12 cellular contexts compared by ENCODE assay signal in genomic region chr3:88142094-88142624, GRCh38. TPM values are rescaled to one million over a fixed set of nuclear protein-coding genes. Genes with fewer than 3 reads are reported as not detected.
DNase-seq lines count a peak whose midpoint lies in the region; ATAC-seq and TF ChIP-seq lines count a peak whose summit lies in the region.
"Had no signal": no experiment of that assay in that cellular context is flagged by ENCODE, and none has a peak within 500 bp of the region (broad histone marks: within the 10 kb centered on the region; RNA-seq: fewer than 3 reads in every experiment).

No MANE protein-coding gene starts in this region.

- no peak for DNase-seq in activated naive CD8-positive, alpha-beta T cell treated with anti-CD3 and anti-CD28 coated beads, Interleukin-2, amount 50 U/mL, for 24 hours
- DNase-seq in activated naive CD8-positive, alpha-beta T cell treated with anti-CD3 and anti-CD28 coated beads for 36 hours: no peak
- DNase-seq in mammary epithelial cell (peak; percentile 58), stromal cell of bone marrow (ENCODE audit: low read depth) (peak; percentile 35), dedifferentiated amniotic fluid mesenchymal stem cell (ENCODE audit: extremely low spot score) (no peak)
- no peak for DNase-seq in natural killer cell treated with Interleukin-12 subunit alpha and Interleukin-12 subunit beta and Interleukin-15 and Interleukin-18, amount 100 ng/mL, for 72 hours (ENCODE audit: low spot score)
- no peak for DNase-seq in stimulated activated naive B cell treated with anti-CD40 and anti-IgM and Interleukin-4, amounts not matched to agents 10 μg/mL and 1 μg/mL and 100 μg/mL, for 72 hours
- DNase-seq: activated T-cell treated with anti-CD3 and anti-CD28 coated beads for 4 hours, H7, NCI-H510A, nucleus accumbens had no signal

- peaks cover 9% of the 10 kb centered on the region for H3K4me1 Mint-ChIP-seq in activated naive CD8-positive, alpha-beta T cell treated with anti-CD3 and anti-CD28 coated beads, Interleukin-2, amount 50 U/mL, for 24 hours
- peaks cover 5% of the 10 kb centered on the region for H3K4me1 Mint-ChIP-seq in activated naive CD8-positive, alpha-beta T cell treated with anti-CD3 and anti-CD28 coated beads for 36 hours
- H3K4me1 Mint-ChIP-seq in natural killer cell treated with Interleukin-12 subunit alpha and Interleukin-12 subunit beta and Interleukin-15 and Interleukin-18, amount 100 ng/mL, for 72 hours (ENCODE audit: low read depth in 2 of 2): peaks cover 8 to 10% of the 10 kb centered on the region in 2 donors
- peaks cover 8 to 9% of the 10 kb centered on the region in 2 donors for H3K4me1 Mint-ChIP-seq in stimulated activated naive B cell treated with anti-CD40 and anti-IgM and Interleukin-4, amounts not matched to agents 10 μg/mL and 1 μg/mL and 100 μg/mL, for 72 hours

- H3K4me3 Mint-ChIP-seq in activated naive CD8-positive, alpha-beta T cell treated with anti-CD3 and anti-CD28 coated beads, Interleukin-2, amount 50 U/mL, for 24 hours: no peak overlapping the region
- H3K4me3 Mint-ChIP-seq in activated naive CD8-positive, alpha-beta T cell treated with anti-CD3 and anti-CD28 coated beads for 36 hours: no peak overlapping the region
- H3K4me3 Mint-ChIP-seq in natural killer cell treated with Interleukin-12 subunit alpha and Interleukin-12 subunit beta and Interleukin-15 and Interleukin-18, amount 100 ng/mL, for 72 hours: no peak overlapping the region
- H3K4me3 Mint-ChIP-seq in stimulated activated naive B cell treated with anti-CD40 and anti-IgM and Interleukin-4, amounts not matched to agents 10 μg/mL and 1 μg/mL and 100 μg/mL, for 72 hours: no peak overlapping the region

- peak overlapping the region; percentile 87 for H3K27ac ChIP-seq in mammary epithelial cell (ENCODE audit: insufficient read depth, low read depth, low read length)

- peaks cover 21% of the 10 kb centered on the region for H3K36me3 ChIP-seq in mammary epithelial cell (ENCODE audit: insufficient read depth, low read length)

- H3K9me3 ChIP-seq in mammary epithelial cell (replicated peaks; ENCODE audit: insufficient read depth, low read length): no peaks in the 10 kb centered on the region

- no TSS peak for BruUV-seq in mammary epithelial cell (replicated peaks; lab: Mats Ljungman, UMichigan)

- no peak overlapping the region for H3K4me3 ChIP-seq in mammary epithelial cell (replicated peaks in 1 of 3; ENCODE audit: insufficient read depth in 1 of 3, low read depth in 2 of 3, low read length in 3 of 3)

- H3K4me2 ChIP-seq in mammary epithelial cell (ENCODE audit: insufficient read depth, low read depth, low read length): peak overlapping the region; percentile 70

- H3K4me1 ChIP-seq in mammary epithelial cell (ENCODE audit: insufficient read depth, low read length): peaks cover 32% of the 10 kb centered on the region

- TF ChIP-seq CTCF in mammary epithelial cell (conservative IDR thresholded peaks at IDR 0.05 in 1 of 2, IDR thresholded peaks at IDR 0.05 in 1 of 2; ENCODE audit: extremely low read depth in 1 of 2, insufficient read depth in 1 of 2, low read depth in 1 of 2, low read length in 2 of 2): no peak

- CTCF ChIA-PET in mammary epithelial cell (lab: Charles Lee; ENCODE audit: low non-redundant PET): interaction anchor here (0.7 kb wide), 2 partner anchors 1053 to 1581 kb away, joined by 6 to 7 read pairs; no protein-coding TSS in a partner anchor

- H3K9ac ChIP-seq in mammary epithelial cell (ENCODE audit: insufficient read depth, low read length): peak overlapping the region; percentile 46

- dilution Hi-C loops in mammary epithelial cell (cut with HindIII; ENCODE audit: low sequenced_read_pairs): no loop called here

- H2AFZ ChIP-seq in mammary epithelial cell (ENCODE audit: low read depth, low read length): no peak overlapping the region

- ATAC-seq in activated naive CD8-positive, alpha-beta T cell treated with anti-CD3 and anti-CD28 coated beads, Interleukin-2, amount 50 U/mL, for 24 hours: no peak
- peak; percentile 56 for ATAC-seq in HG03135 (IDR thresholded peaks at IDR 0.05; ENCODE audit: unreplicated experiment)
- ATAC-seq in natural killer cell treated with Interleukin-12 subunit alpha and Interleukin-12 subunit beta and Interleukin-15 and Interleukin-18, amount 100 ng/mL, for 72 hours: no peak
- no peak for ATAC-seq in stimulated activated naive B cell treated with anti-CD40 and anti-IgM and Interleukin-4, amounts not matched to agents 10 μg/mL and 1 μg/mL and 100 μg/mL, for 72 hours (replicated peaks)

- in situ Hi-C loops in mammary epithelial cell (cut with MboI; ENCODE audit: low sequenced_read_pairs in 2 of 2): no loop called here

- intact Hi-C loops in mammary epithelial cell (cut with micrococcal nuclease): no loop called here

- H3K27ac Mint-ChIP-seq in activated naive CD8-positive, alpha-beta T cell treated with anti-CD3 and anti-CD28 coated beads, Interleukin-2, amount 50 U/mL, for 24 hours: peak overlapping the region; percentile 14
- no peak overlapping the region for H3K27ac Mint-ChIP-seq in activated naive CD8-positive, alpha-beta T cell treated with anti-CD3 and anti-CD28 coated beads for 36 hours
- peak overlapping the region in 1 of 2 donors; percentile 42 for H3K27ac Mint-ChIP-seq in natural killer cell treated with Interleukin-12 subunit alpha and Interleukin-12 subunit beta and Interleukin-15 and Interleukin-18, amount 100 ng/mL, for 72 hours
- no peak overlapping the region for H3K27ac Mint-ChIP-seq in stimulated activated naive B cell treated with anti-CD40 and anti-IgM and Interleukin-4, amounts not matched to agents 10 μg/mL and 1 μg/mL and 100 μg/mL, for 72 hours

- no peaks in the 10 kb centered on the region for H3K9me3 Mint-ChIP-seq in activated naive CD8-positive, alpha-beta T cell treated with anti-CD3 and anti-CD28 coated beads, Interleukin-2, amount 50 U/mL, for 24 hours
- H3K9me3 Mint-ChIP-seq in activated naive CD8-positive, alpha-beta T cell treated with anti-CD3 and anti-CD28 coated beads for 36 hours: no peaks in the 10 kb centered on the region
- no peaks in the 10 kb centered on the region for H3K9me3 Mint-ChIP-seq in natural killer cell treated with Interleukin-12 subunit alpha and Interleukin-12 subunit beta and Interleukin-15 and Interleukin-18, amount 100 ng/mL, for 72 hours
- no peaks in the 10 kb centered on the region for H3K9me3 Mint-ChIP-seq in stimulated activated naive B cell treated with anti-CD40 and anti-IgM and Interleukin-4, amounts not matched to agents 10 μg/mL and 1 μg/mL and 100 μg/mL, for 72 hours

- H3K36me3 Mint-ChIP-seq in activated naive CD8-positive, alpha-beta T cell treated with anti-CD3 and anti-CD28 coated beads, Interleukin-2, amount 50 U/mL, for 24 hours (ENCODE audit: low read depth): peaks cover 37% of the 10 kb centered on the region
- H3K36me3 Mint-ChIP-seq in activated naive CD8-positive, alpha-beta T cell treated with anti-CD3 and anti-CD28 coated beads for 36 hours: peaks cover 13% of the 10 kb centered on the region
- peaks cover 16% of the 10 kb centered on the region for H3K36me3 Mint-ChIP-seq in natural killer cell treated with Interleukin-12 subunit alpha and Interleukin-12 subunit beta and Interleukin-15 and Interleukin-18, amount 100 ng/mL, for 72 hours
- H3K36me3 Mint-ChIP-seq in stimulated activated naive B cell treated with anti-CD40 and anti-IgM and Interleukin-4, amounts not matched to agents 10 μg/mL and 1 μg/mL and 100 μg/mL, for 72 hours: peaks cover 12 to 22% of the 10 kb centered on the region in 2 donors

- no peaks in the 10 kb centered on the region for H3K27me3 Mint-ChIP-seq in activated naive CD8-positive, alpha-beta T cell treated with anti-CD3 and anti-CD28 coated beads, Interleukin-2, amount 50 U/mL, for 24 hours
- H3K27me3 Mint-ChIP-seq in activated naive CD8-positive, alpha-beta T cell treated with anti-CD3 and anti-CD28 coated beads for 36 hours: no peaks in the 10 kb centered on the region
- H3K27me3 Mint-ChIP-seq in natural killer cell treated with Interleukin-12 subunit alpha and Interleukin-12 subunit beta and Interleukin-15 and Interleukin-18, amount 100 ng/mL, for 72 hours: no peaks in the 10 kb centered on the region
- no peaks in the 10 kb centered on the region for H3K27me3 Mint-ChIP-seq in stimulated activated naive B cell treated with anti-CD40 and anti-IgM and Interleukin-4, amounts not matched to agents 10 μg/mL and 1 μg/mL and 100 μg/mL, for 72 hours

- H4K20me1 ChIP-seq in mammary epithelial cell (ENCODE audit: insufficient read depth, low read length): no peaks in the 10 kb centered on the region

- no peaks in the 10 kb centered on the region for H3K27me3 ChIP-seq in mammary epithelial cell (ENCODE audit: insufficient read depth, low read length)

- 46% methylated on average over 3 of the region's 3 CpGs for WGBS in mammary epithelial cell (ENCODE audit: low coverage, missing lambda C conversion rate)

- peaks cover 42% of the 10 kb centered on the region for H3K79me2 ChIP-seq in mammary epithelial cell (ENCODE audit: insufficient read depth, low read length)

RNA-seq across cellular contexts. Expression of gene C3orf38, which starts 7.6 kb away (rescaled TPM):
- total RNA-seq in activated naive CD8-positive, alpha-beta T cell treated with anti-CD3 and anti-CD28 coated beads for 36 hours: 10 to 100 TPM; 21.4 to 24.1 TPM
- total RNA-seq in mammary epithelial cell: 10 to 100 TPM; 20.4 to 31.7 TPM
- 9.0 TPM for polyA plus RNA-seq in mammary epithelial cell
- 11.4 TPM for polyA minus RNA-seq in mammary epithelial cell
- total RNA-seq in natural killer cell treated with Interleukin-12 subunit alpha and Interleukin-12 subunit beta and Interleukin-15 and Interleukin-18, amount 100 ng/mL, for 72 hours: 10 to 100 TPM; 22.5 to 35.1 TPM

Comparison
In these comparisons a context has a peak if more than half of its experiments do, and no peak if none do; other contexts are left out.
1. DNase-seq: peak in mammary epithelial cell (single experiment) and stromal cell of bone marrow (single experiment); none in activated naive CD8-positive, alpha-beta T cell treated with anti-CD3 and anti-CD28 coated beads, Interleukin-2, amount 50 U/mL, for 24 hours (single experiment), activated naive CD8-positive, alpha-beta T cell treated with anti-CD3 and anti-CD28 coated beads for 36 hours (single experiment), natural killer cell treated with Interleukin-12 subunit alpha and Interleukin-12 subunit beta and Interleukin-15 and Interleukin-18, amount 100 ng/mL, for 72 hours (single experiment), dedifferentiated amniotic fluid mesenchymal stem cell (single experiment) and stimulated activated naive B cell treated with anti-CD40 and anti-IgM and Interleukin-4, amounts not matched to agents 10 μg/mL and 1 μg/mL and 100 μg/mL, for 72 hours (single experiment).